ENCODE assay signal across 2 cellular contexts in genomic region chr10:75352650-75353049, GRCh38.
TF ChIP-seq lines count a peak whose summit lies in the region.

No MANE protein-coding gene starts in this region.

TF ChIP-seq in HEK293, 187 proteins besides CTCF, POLR2A, EP300 and RAD21:
- TF ChIP-seq ZNF776 (tag by site-specific recombination; IDR thresholded peaks at IDR 0.05; ENCODE audit: borderline replicate concordance) (no peak), GLIS2 (tag by site-specific recombination; IDR thresholded peaks at IDR 0.05) (peak; percentile 41; the same call in 1 of the 2 replicates), HOXA7 (CRISPR knock-in tag; IDR thresholded peaks at IDR 0.05; ENCODE audit: borderline replicate concordance) (no peak), KLF17 (tag by site-specific recombination; IDR thresholded peaks at IDR 0.05) (peak; percentile 58; the same call in 1 of the 2 replicates), ATF2 (tag by site-specific recombination; IDR thresholded peaks at IDR 0.05; ENCODE audit: low read depth) (no peak), ZNF792 (tag by site-specific recombination; IDR thresholded peaks at IDR 0.05) (no peak), GLIS1 (tag by site-specific recombination; IDR thresholded peaks at IDR 0.05) (peak; percentile 12; the same call in 1 of the 2 replicates), ZNF335 (tag by site-specific recombination; conservative IDR thresholded peaks at IDR 0.05) (peak; percentile 52; the same call in 1 of the 2 replicates), ZNF664 (tag by site-specific recombination; IDR thresholded peaks at IDR 0.05) (no peak)
TF ChIP-seq in HEK293: peak in this region for 4.

TF ChIP-seq in HepG2, 621 proteins besides CTCF, POLR2A, EP300 and RAD21:
- peak; percentile 71 for TF ChIP-seq JUND (CRISPR knock-in tag; IDR thresholded peaks at IDR 0.05)
- peak; percentile 92 for TF ChIP-seq FOSL2 (CRISPR knock-in tag; IDR thresholded peaks at IDR 0.05)
- TF ChIP-seq HOXA3 (CRISPR knock-in tag; IDR thresholded peaks at IDR 0.05), result no peak
- TF ChIP-seq ZNF225 (CRISPR knock-in tag; IDR thresholded peaks at IDR 0.05), result no peak
- TF ChIP-seq ZFX (CRISPR knock-in tag; IDR thresholded peaks at IDR 0.05; ENCODE audit: low read depth), result peak; percentile 39; the same call in 1 of the 2 replicates
- TF ChIP-seq SALL1 (CRISPR knock-in tag; IDR thresholded peaks at IDR 0.05), result peak; percentile 49
- 0 out of 2 replicates have a peak, but pooled peaks have one; percentile 22 for TF ChIP-seq PHF21A (CRISPR knock-in tag; IDR thresholded peaks at IDR 0.05)
- TF ChIP-seq PHF20 (CRISPR knock-in tag; IDR thresholded peaks at IDR 0.05), result 0 out of 2 replicates have a peak, but pooled peaks have one; percentile 18
- TF ChIP-seq SOX6 (IDR thresholded peaks at IDR 0.05), result no peak
- 0 out of 2 replicates have a peak, but pooled peaks have one; percentile 9 for TF ChIP-seq SOX6 (CRISPR knock-in tag; IDR thresholded peaks at IDR 0.05)
- TF ChIP-seq TFAP4 (IDR thresholded peaks at IDR 0.05; ENCODE audit: borderline replicate concordance, low read depth), result peak; percentile 76; the same call in 1 of the 2 replicates
- no peak for TF ChIP-seq PAWR (CRISPR knock-in tag; IDR thresholded peaks at IDR 0.05; ENCODE audit: borderline replicate concordance)
